Comparison of ENCODE assay signal across 9 cellular contexts in genomic region chr14:65095633-65096205, GRCh38. TPM values are rescaled to one million over a fixed set of nuclear protein-coding genes. Genes with fewer than 3 reads are reported as not detected.
A peak's percentile ranks its signal among the peaks of the same experiment; 100 is the strongest.
DNase-seq lines count a peak whose midpoint lies in the region; ATAC-seq and TF ChIP-seq lines count a peak whose summit lies in the region.
"Had no signal": no experiment of that assay in that cellular context is flagged by ENCODE, and none has a peak within 500 bp of the region (broad histone marks: within the 10 kb centered on the region; RNA-seq: fewer than 3 reads in every experiment).

No MANE protein-coding gene starts in this region.

- peak overlapping the region; percentile 48 to 64 for H3K27ac ChIP-seq in ascending aorta
- H3K27ac ChIP-seq in suprapubic skin: peak overlapping the region; percentile 53
- H3K27ac ChIP-seq: A549 had no signal

- H3K36me3 ChIP-seq in ascending aorta (peaks cover 29 to 31% of the 10 kb centered on the region in 2 donors), suprapubic skin (peaks cover 33% of the 10 kb centered on the region)

- intact Hi-C loops in ascending aorta (cut with DNase I): no loop called here

- no peaks in the 10 kb centered on the region for H3K9me3 Mint-ChIP-seq in T-helper 1 cell treated with Interleukin-12 subunit alpha and Interleukin-12 subunit beta and Interleukin-4 antibody, amounts not matched to agents 30 μg/mL and 1 μg/mL, for 36 hours

- H3K4me1 ChIP-seq in ascending aorta (peaks cover 19 to 42% of the 10 kb centered on the region in 2 donors), suprapubic skin (peaks cover 60% of the 10 kb centered on the region)

- H3K36me3 Mint-ChIP-seq in T-helper 1 cell treated with Interleukin-12 subunit alpha and Interleukin-12 subunit beta and Interleukin-4 antibody, amounts not matched to agents 30 μg/mL and 1 μg/mL, for 36 hours (ENCODE audit: low read depth): peaks cover 56% of the 10 kb centered on the region

- ATAC-seq in GM21526 (IDR thresholded peaks at IDR 0.05; ENCODE audit: low FRiP score, unreplicated experiment): no peak
- ATAC-seq: A549 had no signal

- 33% methylated on average over 3 of the region's 3 CpGs for WGBS in suprapubic skin

- TF ChIP-seq EP300 in suprapubic skin (IDR thresholded peaks at IDR 0.05): no peak

- H3K27ac Mint-ChIP-seq in T-helper 1 cell treated with Interleukin-12 subunit alpha and Interleukin-12 subunit beta and Interleukin-4 antibody, amounts not matched to agents 30 μg/mL and 1 μg/mL, for 36 hours: peak overlapping the region; percentile 73

- TF ChIP-seq POLR2A in suprapubic skin (IDR thresholded peaks at IDR 0.05): no peak

- no peak overlapping the region for H3K4me3 ChIP-seq in ascending aorta
- no peak overlapping the region for H3K4me3 ChIP-seq in suprapubic skin
- H3K4me3 ChIP-seq: A549 had no signal

- H3K27me3 Mint-ChIP-seq in T-helper 1 cell treated with Interleukin-12 subunit alpha and Interleukin-12 subunit beta and Interleukin-4 antibody, amounts not matched to agents 30 μg/mL and 1 μg/mL, for 36 hours (ENCODE audit: low read depth): no peaks in the 10 kb centered on the region

- no peaks in the 10 kb centered on the region for H3K9me3 ChIP-seq in ascending aorta
- no peaks in the 10 kb centered on the region for H3K9me3 ChIP-seq in suprapubic skin
- H3K9me3 ChIP-seq: A549 had no signal

- peak overlapping the region; percentile 49 for H3K4me3 Mint-ChIP-seq in T-helper 1 cell treated with Interleukin-12 subunit alpha and Interleukin-12 subunit beta and Interleukin-4 antibody, amounts not matched to agents 30 μg/mL and 1 μg/mL, for 36 hours

- DNase-seq in T-helper 1 cell (no peak), ascending aorta (ENCODE audit: low spot score in 2 of 2) (peak in 1 of 2 donors; percentile 79), iris pigment epithelial cell (ENCODE audit: low read depth) (peak; percentile 89), suprapubic skin (ENCODE audit: low spot score in 2 of 2) (no peak), SW 1271 (lab: John Stamatoyannopoulos, UW) (no peak)
- DNase-seq in activated CD4-positive, CD25-positive, alpha-beta regulatory T cell (lab: John Stamatoyannopoulos, UW): no peak

- H3K27me3 ChIP-seq in ascending aorta (no peaks in the 10 kb centered on the region), suprapubic skin (no peaks in the 10 kb centered on the region)

- TF ChIP-seq CTCF in ascending aorta (IDR thresholded peaks at IDR 0.05) (no peak), suprapubic skin (IDR thresholded peaks at IDR 0.05) (no peak)

- peaks cover 62% of the 10 kb centered on the region for H3K4me1 Mint-ChIP-seq in T-helper 1 cell treated with Interleukin-12 subunit alpha and Interleukin-12 subunit beta and Interleukin-4 antibody, amounts not matched to agents 30 μg/mL and 1 μg/mL, for 36 hours (ENCODE audit: low read depth)

RNA-seq across cellular contexts. Expression of gene MAX, which starts 6.6 kb away (rescaled TPM):
- total RNA-seq in ascending aorta (26.8 TPM), suprapubic skin (100 to 1,000 TPM in 1 of 4 donors, 10 to 100 TPM in 3; 79.0 to 112 (median 90.4) TPM)
